In genomic region chr19:55160128-55160985, GRCh38 we compare ENCODE assay signal across 8 cellular contexts. TPM values are rescaled to one million over a fixed set of nuclear protein-coding genes. Genes with fewer than 3 reads are reported as not detected.
DNase-seq lines count a peak whose midpoint lies in the region; ATAC-seq and TF ChIP-seq lines count a peak whose summit lies in the region.

No MANE protein-coding gene starts in this region.

- DNase-seq in BJ (ENCODE audit: low read depth) (no peak), NCI-H1417 (lab: John Stamatoyannopoulos, UW) (peak; percentile 82 to 96 (median 92)), SKM-1 treated with dmso at 0.1 percent for 144 hours (lab: John Stamatoyannopoulos, UW; ENCODE audit: unreplicated experiment) (peak; percentile 74), globus pallidus (ENCODE audit: low spot score) (peak; percentile 41), posterior cingulate gyrus (peak; percentile 33 to 93 (median 62)), ureter (ENCODE audit: low spot score) (peak; percentile 78)
- DNase-seq in activated naive CD4-positive, alpha-beta T cell treated with Interleukin-2 at 50 U/mL for 16 hours = peak; percentile 85

- peak; percentile 58 for ATAC-seq in GM21515 (IDR thresholded peaks at IDR 0.05; ENCODE audit: unreplicated experiment)

- H3K36me3 ChIP-seq in BJ (ENCODE audit: control insufficient read depth, insufficient read depth, low read length) = no peaks in the 10 kb centered on the region

- POLR2A ChIA-PET in BJ (lab: Charles Lee) = no interaction called here

- intact Hi-C loops in posterior cingulate gyrus (cut with DNase I) = no loop called here

- CTCF ChIA-PET in BJ (lab: Yijun Ruan, JAX) = interaction anchor here (0.7 to 3.0 kb wide), 26 partner anchors 9 to 487 kb away, joined by 3 to 43 read pairs (median 6); partner anchors contain the start of genes BRSK1, PPP6R1, RDH13 and ZNF784

- peak; percentile 98 for TF ChIP-seq CTCF in BJ (IDR thresholded peaks at IDR 0.05; ENCODE audit: insufficient read depth, low read depth, low read length)

- H3K27me3 ChIP-seq in BJ (ENCODE audit: control insufficient read depth, insufficient read depth, low read length) = peaks cover 7% of the 10 kb centered on the region; the same call in 1 of the 2 replicates

- no peak overlapping the region for H3K4me3 ChIP-seq in BJ (ENCODE audit: low read depth, low read length)

RNA-seq across cellular contexts. Expression of gene TNNI3, which starts 2.8 kb away (rescaled TPM):
- 0.12 TPM in 1 of 2 replicates, not detected in the other for polyA plus RNA-seq in BJ (2011; rRNA removed)
- not detected in 2 replicates for polyA minus RNA-seq in BJ (2011; rRNA and poly(A)+ RNA removed)
- total RNA-seq in ureter = not detected

RNA-seq across cellular contexts. Expression of gene DNAAF3, which starts 6.1 kb away (rescaled TPM):
- polyA plus RNA-seq in BJ (2011; rRNA removed) = 0.39 and 0.51 TPM in 2 replicates
- polyA minus RNA-seq in BJ (2011; rRNA and poly(A)+ RNA removed) = 0.26 TPM in 1 of 2 replicates, not detected in the other
- 1.6 TPM for total RNA-seq in ureter

RNA-seq across cellular contexts. Expression of gene TNNT1, which starts 11.4 kb away (rescaled TPM):
- 10.4 and 10.5 TPM in 2 replicates for polyA plus RNA-seq in BJ (2011; rRNA removed)
- 0.93 and 1.1 TPM in 2 replicates for polyA minus RNA-seq in BJ (2011; rRNA and poly(A)+ RNA removed)
- total RNA-seq in ureter = 0.89 TPM

RNA-seq across cellular contexts. Expression of gene SYT5, which starts 19.7 kb away (rescaled TPM):
- 0.26 and 0.47 TPM in 2 replicates for polyA plus RNA-seq in BJ (2011; rRNA removed)
- polyA minus RNA-seq in BJ (2011; rRNA and poly(A)+ RNA removed) = 0.26 TPM in 1 of 2 replicates, not detected in the other
- total RNA-seq in ureter = not detected

RNA-seq across cellular contexts. Expression of gene PPP1R12C, which starts 42.9 kb away (rescaled TPM):
- 36.0 and 50.8 TPM in 2 replicates for polyA plus RNA-seq in BJ (2011; rRNA removed)
- 21.1 and 32.7 TPM in 2 replicates for polyA minus RNA-seq in BJ (2011; rRNA and poly(A)+ RNA removed)
- 183 TPM for total RNA-seq in ureter
